ENCODE assay signal across 18 cellular contexts in genomic region chr1:53048345-53048737, GRCh38. TPM values are rescaled to one million over a fixed set of nuclear protein-coding genes. Genes with fewer than 3 reads are reported as not detected.
A peak's percentile ranks its signal among the peaks of the same experiment; 100 is the strongest.
DNase-seq lines count a peak whose midpoint lies in the region; ATAC-seq and TF ChIP-seq lines count a peak whose summit lies in the region.
"Had no signal": no experiment of that assay in that cellular context is flagged by ENCODE, and none has a peak within 500 bp of the region (broad histone marks: within the 10 kb centered on the region; RNA-seq: fewer than 3 reads in every experiment).

No MANE protein-coding gene starts in this region.

- H3K4me3 ChIP-seq in heart right ventricle: no peak overlapping the region
- no peak overlapping the region for H3K4me3 ChIP-seq in SJSA1
- no peak overlapping the region for H3K4me3 ChIP-seq in left ventricle myocardium inferior
- no peak overlapping the region for H3K4me3 ChIP-seq in BE2C (ENCODE audit: low read depth, low read length)
- H3K4me3 ChIP-seq: esophagus squamous epithelium, left lung, pancreas had no signal

- H3K27ac ChIP-seq in heart right ventricle (peak overlapping the region in 7 of 10 donors; percentile 11 to 74 (median 56)), SJSA1 (peak overlapping the region; percentile 66), left ventricle myocardium inferior (replicated peaks) (peak overlapping the region; percentile 68)
- H3K27ac ChIP-seq: left lung, pancreas had no signal

- H3K9me3 ChIP-seq in heart right ventricle (no peaks in the 10 kb centered on the region), SJSA1 (replicated peaks) (no peaks in the 10 kb centered on the region), left ventricle myocardium inferior (replicated peaks) (no peaks in the 10 kb centered on the region), BE2C (no peaks in the 10 kb centered on the region)
- H3K9me3 ChIP-seq: esophagus squamous epithelium, left lung, pancreas had no signal

- WGBS in heart right ventricle, 2 donors: 47 to 59% methylated on average over 1 of the region's 1 CpG

- H3K36me3 ChIP-seq in heart right ventricle (peaks cover 0 to 79% (median 0%) of the 10 kb centered on the region in 9 donors), SJSA1 (peaks cover 46% of the 10 kb centered on the region), left ventricle myocardium inferior (peaks cover 32% of the 10 kb centered on the region), BE2C (no peaks in the 10 kb centered on the region)

- H3K4me1 ChIP-seq in heart right ventricle (peaks cover 4 to 44% (median 38%) of the 10 kb centered on the region in 9 donors), SJSA1 (replicated peaks) (peaks cover 50% of the 10 kb centered on the region), left ventricle myocardium inferior (peaks cover 49% of the 10 kb centered on the region), BE2C (peaks cover 8% of the 10 kb centered on the region)

- DNase-seq in heart right ventricle (no peak), Right ventricle myocardium inferior (ENCODE audit: missing footprints) (no peak), SJSA1 (ENCODE audit: low read depth in 1 of 2, low spot score in 2 of 2) (no peak), left ventricle myocardium inferior (no peak), foreskin melanocyte (no peak), BE2C (no peak)
- no peak for DNase-seq in activated T-cell treated with anti-CD3 and anti-CD28 coated beads, Interleukin-2, amount 50 U/mL, for 1 hour
- DNase-seq: activated CD4-positive, alpha-beta T cell treated with anti-CD3 and anti-CD28 coated beads for 4 hours; activated CD8-positive, alpha-beta memory T cell treated with anti-CD3 and anti-CD28 coated beads, Interleukin-2, amount 50 U/mL, for 48 hours; COR-L47; esophagus squamous epithelium; GDM1; left lung; NCI-H1048; NCI-H774; pancreas; stimulated activated CD4-positive, alpha-beta T cell treated with anti-CD3 and anti-CD28 coated beads, Interleukin-1b, Interleukin-23, amount 100 ng/mL, for 48 hours had no signal

- no peak for TF ChIP-seq CTCF in heart right ventricle (IDR thresholded peaks at IDR 0.05)
- TF ChIP-seq CTCF in left ventricle myocardium inferior (IDR thresholded peaks at IDR 0.05; ENCODE audit: borderline replicate concordance): no peak
- no peak for TF ChIP-seq CTCF in BE2C (IDR thresholded peaks at IDR 0.05; ENCODE audit: low read depth, low read length)

- ATAC-seq in heart right ventricle (peak in 6 of 8 donors; percentile 38 to 61 (median 49)), Right ventricle myocardium inferior (no peak), HG03378 (IDR thresholded peaks at IDR 0.05; ENCODE audit: unreplicated experiment) (no peak)

- H3K27me3 ChIP-seq in heart right ventricle: no peaks in the 10 kb centered on the region
- H3K27me3 ChIP-seq in SJSA1 (replicated peaks): no peaks in the 10 kb centered on the region
- no peaks in the 10 kb centered on the region for H3K27me3 ChIP-seq in left ventricle myocardium inferior (ENCODE audit: low read depth)
- no peaks in the 10 kb centered on the region for H3K27me3 ChIP-seq in BE2C
- H3K27me3 ChIP-seq: esophagus squamous epithelium, left lung, pancreas had no signal

- intact Hi-C loops in heart right ventricle (cut with DNase I): no loop called here
- intact Hi-C loops in Right ventricle myocardium inferior (cut with DNase I): no loop called here
- intact Hi-C loops in left ventricle myocardium inferior (cut with micrococcal nuclease): no loop called here

RNA-seq across cellular contexts. Expression of gene PODN, which starts 13.7 kb away (rescaled TPM):
- total RNA-seq in heart right ventricle (10 to 100 TPM; 11.2 to 27.4 (median 15.4) TPM), Right ventricle myocardium inferior (35.3 TPM), left ventricle myocardium inferior (22.9 TPM)
- polyA plus RNA-seq in heart right ventricle: 10 to 100 TPM; 11.4 to 17.3 TPM
- total RNA-seq in SJSA1 (2014; rRNA removed; shearing (Covaris generic)): 1.3 and 4.1 TPM in 2 replicates
- polyA plus RNA-seq in BE2C (2012; ENCODE audit: insufficient read depth, insufficient read length, low read depth): not detected

Comparison
In these comparisons a context has a peak if more than half of its experiments do, and no peak if none do; other contexts are left out.
1. ATAC-seq: peak in heart right ventricle (6 of 8); none in Right ventricle myocardium inferior (single experiment) and HG03378 (single experiment).
2. Peak in every context shown above with its lines, with median percentiles within 50 percentile points of each other: H3K27ac ChIP-seq.